18 cellular contexts compared by ENCODE assay signal in the genomic region with DNA sequence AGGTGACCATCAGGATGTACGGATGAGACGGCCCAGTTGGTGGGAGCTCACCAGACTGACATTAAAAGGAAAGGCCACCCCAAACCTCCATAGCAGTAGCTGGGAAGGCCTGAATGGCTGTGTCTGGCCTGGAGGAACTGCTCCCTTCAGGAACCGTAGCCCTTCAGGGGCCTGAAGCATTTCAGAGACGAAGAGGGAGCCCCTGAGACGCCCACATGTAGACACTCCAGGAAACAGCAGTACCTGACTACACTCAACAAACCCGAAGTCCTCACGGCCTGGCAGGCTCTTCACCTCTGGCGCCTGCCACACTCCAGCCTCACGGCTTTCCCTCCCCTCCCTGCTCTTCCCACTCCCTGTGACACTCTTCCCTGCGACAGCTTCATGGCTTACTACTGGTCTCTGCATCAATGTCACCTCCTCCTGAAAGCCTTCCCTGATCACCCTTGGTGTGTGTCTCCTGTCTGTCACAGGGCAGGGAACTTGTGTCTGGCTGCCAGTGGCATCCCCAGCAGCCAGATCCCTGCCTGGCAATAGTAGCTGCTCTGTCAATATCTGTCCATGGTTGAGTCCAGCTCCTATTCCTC.
"Had no signal": no experiment of that assay in that cellular context is flagged by ENCODE, and none has a peak within 500 bp of the region (broad histone marks: within the 10 kb centered on the region; RNA-seq: fewer than 3 reads in every experiment).

No MANE protein-coding gene starts in this region.

- H3K4me3 Mint-ChIP-seq: activated CD4-positive, alpha-beta memory T cell treated with anti-CD3 and anti-CD28 coated beads, Interleukin-2, amount 10 ng/mL, durations not matched to agents 7 days and 5 days; activated CD4-positive, alpha-beta T cell treated with anti-CD3 and anti-CD28 coated beads for 36 hours; activated T-helper 1 cell treated with anti-CD3 and anti-CD28 coated beads, Interleukin-12 subunit alpha, Interleukin-12 subunit beta, Interleukin-2, Interleukin-4 antibody, amounts not matched to agents 30 ng/mL and 10 ng/mL and 1 ng/mL, durations not matched to agents 14 hours and 24 hours and 36 hours; neural progenitor cell; T-helper 2 cell treated with Interferon-gamma antibody and Interleukin-4, amounts not matched to agents 5 μg/mL and 100 μg/mL, for 36 hours had no signal

- DNase-seq: activated CD4-positive, alpha-beta memory T cell treated with anti-CD3 and anti-CD28 coated beads, Interleukin-2, amount 10 ng/mL, durations not matched to agents 7 days and 5 days; activated CD4-positive, alpha-beta T cell treated with anti-CD3 and anti-CD28 coated beads for 36 hours; activated CD8-positive, alpha-beta memory T cell treated with anti-CD3 and anti-CD28 coated beads, Interleukin-2, amount 50 U/mL, for 4 hours; activated naive CD4-positive, alpha-beta T cell; brain microvascular endothelial cell; foreskin keratinocyte; mammary epithelial cell; small intestine; stimulated activated CD4-positive, alpha-beta T cell treated with anti-CD3 and anti-CD28 coated beads, Interleukin-4, amount 100 ng/mL, for 1 hour had no signal

- H3K27ac ChIP-seq: brain microvascular endothelial cell, coronary artery, foreskin keratinocyte, left lung, neural progenitor cell, prostate gland, right atrium auricular region, thoracic aorta had no signal

- H2AFZ ChIP-seq: neural progenitor cell had no signal

- H3K4me3 ChIP-seq: coronary artery, left lung, neural progenitor cell, prostate gland, right atrium auricular region, thoracic aorta had no signal

- ATAC-seq: activated CD4-positive, alpha-beta T cell treated with anti-CD3 and anti-CD28 coated beads for 36 hours; left lung had no signal

- H3K9ac ChIP-seq: neural progenitor cell had no signal

- H3K36me3 Mint-ChIP-seq: neural progenitor cell had no signal

- FAIRE-seq: small intestine, TTC549 had no signal

- H3K4me1 ChIP-seq: foreskin keratinocyte, left lung, neural progenitor cell, prostate gland, right atrium auricular region had no signal

- H3K36me3 ChIP-seq: brain microvascular endothelial cell, left lung, neural progenitor cell, prostate gland, right atrium auricular region, thoracic aorta had no signal

- H3K9me3 Mint-ChIP-seq: activated CD4-positive, alpha-beta memory T cell treated with anti-CD3 and anti-CD28 coated beads, Interleukin-2, amount 10 ng/mL, durations not matched to agents 7 days and 5 days; activated T-helper 1 cell treated with anti-CD3 and anti-CD28 coated beads, Interleukin-12 subunit alpha, Interleukin-12 subunit beta, Interleukin-2, Interleukin-4 antibody, amounts not matched to agents 30 ng/mL and 10 ng/mL and 1 ng/mL, durations not matched to agents 14 hours and 24 hours and 36 hours; neural progenitor cell; T-helper 2 cell treated with Interferon-gamma antibody and Interleukin-4, amounts not matched to agents 5 μg/mL and 100 μg/mL, for 36 hours had no signal

- H3K27ac Mint-ChIP-seq: activated CD4-positive, alpha-beta memory T cell treated with anti-CD3 and anti-CD28 coated beads, Interleukin-2, amount 10 ng/mL, durations not matched to agents 7 days and 5 days; activated CD4-positive, alpha-beta T cell treated with anti-CD3 and anti-CD28 coated beads for 36 hours; activated T-helper 1 cell treated with anti-CD3 and anti-CD28 coated beads, Interleukin-12 subunit alpha, Interleukin-12 subunit beta, Interleukin-2, Interleukin-4 antibody, amounts not matched to agents 30 ng/mL and 10 ng/mL and 1 ng/mL, durations not matched to agents 14 hours and 24 hours and 36 hours; neural progenitor cell; T-helper 2 cell treated with Interferon-gamma antibody and Interleukin-4, amounts not matched to agents 5 μg/mL and 100 μg/mL, for 36 hours had no signal

- H3K9me3 ChIP-seq: left lung, prostate gland, right atrium auricular region, thoracic aorta had no signal

- H3K27me3 ChIP-seq: brain microvascular endothelial cell, neural progenitor cell, right atrium auricular region had no signal

- H3K4me2 ChIP-seq: neural progenitor cell had no signal
